ENCODE assay signal across 8 cellular contexts in the genomic region with DNA sequence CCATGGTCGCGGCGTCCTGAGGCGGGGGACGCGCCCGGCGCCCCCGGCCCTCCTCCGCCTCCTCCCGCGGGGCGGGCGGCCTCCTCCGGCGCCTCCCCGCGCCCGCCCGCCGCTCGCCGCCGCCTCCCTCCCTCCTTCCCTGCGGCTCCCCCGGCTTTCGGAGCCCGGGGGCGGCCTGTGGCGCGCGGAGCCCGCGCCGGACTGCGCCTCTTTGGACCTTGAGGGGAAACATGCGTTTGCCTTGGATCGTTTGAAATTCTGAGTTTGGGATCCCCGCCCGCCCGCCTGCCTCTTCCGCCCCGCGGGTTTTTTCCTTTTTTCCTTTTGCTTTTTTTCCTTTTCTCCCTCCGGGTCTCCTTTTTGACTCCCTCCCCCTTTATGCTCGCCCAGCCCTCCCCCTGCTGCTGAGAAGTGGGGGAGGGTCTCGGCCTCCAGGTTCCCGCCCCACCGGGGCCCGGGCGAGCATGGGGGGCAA. TPM values are rescaled to one million over a fixed set of nuclear protein-coding genes. Genes with fewer than 3 reads are reported as not detected.
DNase-seq lines count a peak whose midpoint lies in the region; ATAC-seq and TF ChIP-seq lines count a peak whose summit lies in the region.

No MANE protein-coding gene starts in this region.

- H4K20me1 ChIP-seq in Karpas-422 (ENCODE audit: insufficient read depth, low read depth, low read length) = peaks cover 6% of the 10 kb centered on the region; the same call in 1 of the 2 replicates

- intact Hi-C loops in heart right ventricle (cut with DNase I) (loop anchor here in 4 of 10 donors (2.0 kb wide), 1 partner anchor 112 kb away; no protein-coding TSS in a partner anchor), posterior vena cava (cut with DNase I) (loop anchor here (2.0 kb wide), 1 partner anchor 112 kb away; no protein-coding TSS in a partner anchor)

- H3K27ac ChIP-seq in Karpas-422 (ENCODE audit: low read length) = no peak overlapping the region
- peak overlapping the region; percentile 46 to 93 (median 87) for H3K27ac ChIP-seq in heart right ventricle

- no peak overlapping the region for H2AFZ ChIP-seq in Karpas-422 (ENCODE audit: low read length)

- no peaks in the 10 kb centered on the region for H3K9me3 ChIP-seq in Karpas-422 (ENCODE audit: low read length)
- no peaks in the 10 kb centered on the region for H3K9me3 ChIP-seq in heart right ventricle

- DNase-seq in ELR (ENCODE audit: low read depth) = peak; percentile 51
- DNase-seq in Karpas-422 = no peak
- peak; percentile 17 for DNase-seq in activated T-helper 9 cell treated with anti-CD3 and anti-CD28 coated beads, Interleukin-2, amount 50 U/mL, for 16 hours (ENCODE audit: low read depth)
- DNase-seq in heart right ventricle = peak; percentile 23 to 50
- peak; percentile 82 for DNase-seq in posterior vena cava (ENCODE audit: low spot score)
- no peak for DNase-seq in HuH-7 (ENCODE audit: low spot score)
- no peak for DNase-seq in NCI-H1436 (lab: John Stamatoyannopoulos, UW)

- peak overlapping the region; percentile 69 for H3K4me3 ChIP-seq in Karpas-422 (ENCODE audit: low read length)
- H3K4me3 ChIP-seq in heart right ventricle = peak overlapping the region; percentile 73 to 100 (median 93)

- H3K36me3 ChIP-seq in Karpas-422 (ENCODE audit: insufficient read depth, low read length) = no peaks in the 10 kb centered on the region
- H3K36me3 ChIP-seq in heart right ventricle = no peaks in the 10 kb centered on the region

- peak; percentile 34 for ATAC-seq in GM21529 (IDR thresholded peaks at IDR 0.05; ENCODE audit: unreplicated experiment)
- peak in 4 of 8 donors; percentile 7 to 39 (median 32) for ATAC-seq in heart right ventricle

- H3K27me3 ChIP-seq in Karpas-422 (ENCODE audit: low read length) = no peaks in the 10 kb centered on the region
- no peaks in the 10 kb centered on the region for H3K27me3 ChIP-seq in heart right ventricle

- H3K4me2 ChIP-seq in Karpas-422 (ENCODE audit: low read depth, low read length, poor library complexity, severe bottlenecking) = peak overlapping the region; percentile 67

- no peaks in the 10 kb centered on the region for H3K79me2 ChIP-seq in Karpas-422 (ENCODE audit: low read length)

- no peaks in the 10 kb centered on the region for H3K9me2 ChIP-seq in Karpas-422 (replicated peaks; ENCODE audit: insufficient read depth, low read length)

- H3K4me1 ChIP-seq in Karpas-422 (ENCODE audit: low read length) (peaks cover 17% of the 10 kb centered on the region), heart right ventricle (peaks cover 0 to 51% (median 31%) of the 10 kb centered on the region in 9 donors)

- TF ChIP-seq CTCF in heart right ventricle (IDR thresholded peaks at IDR 0.05) = peak in 1 of 9 donors; percentile 20

- peak overlapping the region; percentile 70 for H3K9ac ChIP-seq in Karpas-422 (ENCODE audit: low read length)

- WGBS in heart right ventricle, 2 donors = 0% methylated on average over 15 to 51 of the region's 51 CpGs

RNA-seq across cellular contexts. Expression of a gene that starts 0.4 kb away (rescaled TPM):
- 5.9 and 14.4 TPM in 2 replicates for total RNA-seq in Karpas-422 (2014; rRNA removed; shearing (Covaris generic); ENCODE audit: low replicate concordance)
- total RNA-seq in heart right ventricle (10 to 100 TPM; 16.7 to 30.8 (median 21.5) TPM), posterior vena cava (10 to 100 TPM; 15.4 to 23.5 TPM)
- 10 to 100 TPM; 13.1 to 20.0 TPM for polyA plus RNA-seq in heart right ventricle

RNA-seq across cellular contexts. Expression of a gene that starts 14.3 kb away (rescaled TPM):
- total RNA-seq in Karpas-422 (2014; rRNA removed; shearing (Covaris generic); ENCODE audit: low replicate concordance) = 26.8 and 42.4 TPM in 2 replicates
- total RNA-seq in heart right ventricle = 10 to 100 TPM; 35.4 to 63.5 (median 42.0) TPM
- 10 to 100 TPM; 15.6 to 35.8 TPM for polyA plus RNA-seq in heart right ventricle
- 10 to 100 TPM; 32.4 to 32.8 TPM for total RNA-seq in posterior vena cava

Comparison
In these comparisons a context has a peak if more than half of its experiments do, and no peak if none do; other contexts are left out.
1. DNase-seq: peak in ELR (single experiment), activated T-helper 9 cell treated with anti-CD3 and anti-CD28 coated beads, Interleukin-2, amount 50 U/mL, for 16 hours (single experiment), heart right ventricle (2 of 2) and posterior vena cava (single experiment); none in Karpas-422 (single experiment), HuH-7 (single experiment) and NCI-H1436 (single experiment).